9 cellular contexts compared by ENCODE assay signal in genomic region chr4:23441670-23442069, GRCh38.
"Had no signal": no experiment of that assay in that cellular context is flagged by ENCODE, and none has a peak within 500 bp of the region (broad histone marks: within the 10 kb centered on the region; RNA-seq: fewer than 3 reads in every experiment).

No MANE protein-coding gene starts in this region.

- H3K36me3 ChIP-seq: HAP-1 had no signal

- H3K27ac Mint-ChIP-seq: HFFc6 had no signal

- H3K4me3 ChIP-seq: GM23248, HAP-1, K562 had no signal

- H3K9ac ChIP-seq: GM23248 had no signal

- H3K4me3 Mint-ChIP-seq: HFFc6 had no signal

- FAIRE-seq: HTR-8/SVneo, K562 had no signal

- H3K4me1 ChIP-seq: HAP-1 had no signal

- DNase-seq: GM23248, GOT3, H7, HFFc6, IMR-90 had no signal

- H3K9me3 ChIP-seq: HAP-1 had no signal

- H3K27ac ChIP-seq: GM23248 had no signal

- ATAC-seq: HCT116, K562 had no signal

- H2AFZ ChIP-seq: GM23248 had no signal
